16 cellular contexts compared by ENCODE assay signal in the genomic region with DNA sequence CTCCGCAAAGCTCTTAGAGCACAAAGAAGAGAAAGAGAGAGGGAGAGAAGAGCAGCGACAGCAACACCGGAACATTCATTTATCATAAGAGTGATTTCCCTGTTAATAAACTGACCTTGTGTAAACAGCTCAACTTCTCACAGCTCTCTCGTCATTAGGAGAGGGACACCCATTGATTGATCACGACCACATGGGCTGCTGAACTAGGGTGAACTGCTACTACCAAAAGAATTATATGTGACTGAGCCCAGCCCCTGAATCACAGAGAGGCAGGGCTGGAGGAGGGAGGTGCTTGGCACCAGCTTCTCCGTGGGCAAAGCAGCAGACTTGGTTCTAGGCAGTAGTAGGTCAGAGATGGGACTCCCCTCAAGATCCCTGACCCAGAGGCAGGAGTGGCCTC.
DNase-seq lines count a peak whose midpoint lies in the region; ATAC-seq, FAIRE-seq and TF ChIP-seq lines count a peak whose summit lies in the region.
"Had no signal": no experiment of that assay in that cellular context is flagged by ENCODE, and none has a peak within 500 bp of the region (broad histone marks: within the 10 kb centered on the region; RNA-seq: fewer than 3 reads in every experiment).

No MANE protein-coding gene starts in this region.

- H3K4me1 ChIP-seq in pancreas = no peaks in the 10 kb centered on the region
- H3K4me1 ChIP-seq: BLaER1 treated with 17β-estradiol and CSF1 and Interleukin-3, amounts not matched to agents 10 nM and 100 nM; HAP-1 had no signal

- H3K4me3 ChIP-seq in pancreas = no peak overlapping the region
- H3K4me3 ChIP-seq: BLaER1 treated with 17β-estradiol and CSF1 and Interleukin-3, amounts not matched to agents 10 nM and 100 nM; GM12878; HAP-1 had no signal

- ATAC-seq in pancreas (peak in 3 of 4 donors; percentile 52 to 87 (median 69)), HG03457 (IDR thresholded peaks at IDR 0.05; ENCODE audit: unreplicated experiment) (no peak), HG02870 (IDR thresholded peaks at IDR 0.05; ENCODE audit: unreplicated experiment) (no peak)
- ATAC-seq: CD8-positive, alpha-beta T cell; GM12878 had no signal

- TF ChIP-seq CTCF in pancreas (IDR thresholded peaks at IDR 0.05) = no peak

- H3K9me3 ChIP-seq in pancreas = no peaks in the 10 kb centered on the region
- H3K9me3 ChIP-seq: BLaER1 treated with 17β-estradiol and CSF1 and Interleukin-3, amounts not matched to agents 10 nM and 100 nM; HAP-1 had no signal

- FAIRE-seq in islet of Langerhans (lab: Jason Lieb, UNC) = peak; percentile 9
- FAIRE-seq in pancreas (lab: Jason Lieb, UNC) = no peak
- FAIRE-seq: GM12878 had no signal

- H3K27me3 ChIP-seq in pancreas = no peaks in the 10 kb centered on the region
- H3K27me3 ChIP-seq: BLaER1 treated with 17β-estradiol and CSF1 and Interleukin-3, amounts not matched to agents 10 nM and 100 nM had no signal

- intact Hi-C loops in pancreas (cut with DNase I) = no loop called here

- DNase-seq in NCI-H510A treated with DMSO at 0.1 percent for 48 hours (lab: John Stamatoyannopoulos, UW) (peak; percentile 36), NCI-H510A (lab: John Stamatoyannopoulos, UW) (no peak), pancreas (peak in 3 of 6 donors; percentile 6 to 29 (median 19)), ecto neural progenitor cell (ENCODE audit: low spot score) (no peak)
- DNase-seq: Calu3; CD8-positive, alpha-beta T cell; DMS53; DND-41; EL had no signal

- WGBS in pancreas, 2 donors = 7 to 11% methylated on average over 6 of the region's 6 CpGs

- H3K36me3 ChIP-seq in pancreas = no peaks in the 10 kb centered on the region
- H3K36me3 ChIP-seq: BLaER1 treated with 17β-estradiol and CSF1 and Interleukin-3, amounts not matched to agents 10 nM and 100 nM; HAP-1 had no signal

- no peak overlapping the region for H3K27ac ChIP-seq in pancreas
- H3K27ac ChIP-seq: BLaER1 treated with 17β-estradiol and CSF1 and Interleukin-3, amounts not matched to agents 10 nM and 100 nM; HL-60 had no signal

Comparison
In these comparisons a context has a peak if more than half of its experiments do, and no peak if none do; other contexts are left out.
1. ATAC-seq: peak in pancreas (3 of 4); none in HG03457 (single experiment) and HG02870 (single experiment).